Comparison of ENCODE assay signal across 8 cellular contexts in the genomic region with DNA sequence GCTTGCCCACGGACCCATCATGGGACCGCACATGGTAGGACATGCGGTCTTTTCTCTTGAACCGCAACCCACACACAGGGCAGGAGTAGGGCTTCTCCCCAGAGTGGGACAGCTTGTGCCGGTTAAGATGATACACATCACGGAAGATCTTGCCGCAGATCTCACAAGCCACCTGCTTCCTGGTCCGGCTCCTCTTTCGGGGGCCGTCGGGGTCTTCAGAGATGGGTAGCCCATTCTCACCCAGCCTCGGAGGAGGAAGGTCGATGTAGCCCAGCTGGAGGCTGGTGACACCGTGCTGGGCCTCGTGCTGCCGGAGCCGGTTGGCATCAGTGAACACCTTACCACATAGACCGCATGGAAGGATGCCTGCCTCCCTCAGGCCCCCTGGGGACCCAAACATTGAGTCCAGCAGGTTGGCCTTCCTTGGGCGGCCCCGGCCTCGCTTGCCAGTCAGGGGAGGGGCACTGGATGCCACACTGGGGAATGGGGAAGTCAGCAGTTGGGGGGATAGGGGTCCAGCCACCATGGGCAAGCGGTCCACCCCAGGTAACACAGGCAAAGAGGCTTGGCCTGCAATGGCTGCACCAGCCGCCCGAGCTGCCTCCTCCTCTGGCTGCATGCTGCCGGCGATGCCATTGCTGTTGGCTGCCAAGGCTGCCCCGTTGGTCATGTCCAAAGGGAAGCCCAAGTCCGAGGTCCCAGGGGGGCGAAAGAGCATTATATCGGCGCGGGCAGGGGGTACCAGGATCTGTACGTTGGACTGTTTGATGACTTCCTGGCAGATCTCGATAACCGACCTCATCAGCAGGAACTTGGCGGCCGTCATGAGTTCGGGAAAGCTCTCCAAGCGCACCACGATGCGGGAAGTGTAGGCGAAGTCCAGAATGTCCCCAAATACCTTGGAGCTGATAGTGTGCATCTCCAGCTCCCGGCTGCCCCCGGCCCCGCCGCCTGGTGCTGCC. TPM values are rescaled to one million over a fixed set of nuclear protein-coding genes. Genes with fewer than 3 reads are reported as not detected.
A peak's percentile ranks its signal among the peaks of the same experiment; 100 is the strongest.
DNase-seq lines count a peak whose midpoint lies in the region; ATAC-seq, FAIRE-seq and TF ChIP-seq lines count a peak whose summit lies in the region.

No MANE protein-coding gene starts in this region.

- POLR2A ChIA-PET in OCI-LY7 (lab: Charles Lee) = no interaction called here

- H3K4me3 Mint-ChIP-seq in astrocyte (ENCODE audit: unreplicated experiment) = peak overlapping the region; percentile 80

- H3K27me3 ChIP-seq in astrocyte (ENCODE audit: insufficient read depth, low read length) (no peaks in the 10 kb centered on the region), iPS-18a (ENCODE audit: control insufficient read depth, insufficient read depth, low read length) (no peaks in the 10 kb centered on the region)

- peaks cover 10% of the 10 kb centered on the region; the same call in 1 of the 2 replicates for H4K20me1 ChIP-seq in OCI-LY7 (ENCODE audit: insufficient read depth, low read length)
- H4K20me1 ChIP-seq in astrocyte (ENCODE audit: insufficient read depth, low read length) = peaks cover 60% of the 10 kb centered on the region

- H3K27ac ChIP-seq in OCI-LY7 (ENCODE audit: low read depth, low read length, poor library complexity, severe bottlenecking) (peak overlapping the region; percentile 58), astrocyte (ENCODE audit: low read depth, low read length) (no peak overlapping the region), iPS-18a (ENCODE audit: low read length) (peak overlapping the region; percentile 62)

- H3K36me3 ChIP-seq in OCI-LY7 (ENCODE audit: insufficient read depth, low read length) (peaks cover 57% of the 10 kb centered on the region), astrocyte (ENCODE audit: insufficient read depth, low read length) (no peaks in the 10 kb centered on the region), iPS-18a (ENCODE audit: control insufficient read depth, low read depth, low read length) (peaks cover 26% of the 10 kb centered on the region)

- ATAC-seq in GM21717 (IDR thresholded peaks at IDR 0.05; ENCODE audit: unreplicated experiment) = no peak
- ATAC-seq in GM21360 (IDR thresholded peaks at IDR 0.05; ENCODE audit: unreplicated experiment) = no peak

- no peaks in the 10 kb centered on the region for H3K9me3 ChIP-seq in OCI-LY7 (ENCODE audit: low read length)
- H3K9me3 ChIP-seq in astrocyte (ENCODE audit: insufficient read depth, low read depth, low read length) = no peaks in the 10 kb centered on the region
- H3K9me3 ChIP-seq in iPS-18a (ENCODE audit: control insufficient read depth, low read depth, low read length) = no peaks in the 10 kb centered on the region

- H3K9ac ChIP-seq in astrocyte (ENCODE audit: low read length) = peak overlapping the region; percentile 28
- H3K9ac ChIP-seq in iPS-18a (ENCODE audit: low read length) = peak overlapping the region; percentile 87

- H3K4me1 Mint-ChIP-seq in astrocyte (ENCODE audit: low read depth, unreplicated experiment) = peaks cover 28% of the 10 kb centered on the region

- H3K79me2 ChIP-seq in OCI-LY7 (ENCODE audit: insufficient read depth, low read depth, low read length) (peaks cover 42% of the 10 kb centered on the region), astrocyte (ENCODE audit: insufficient read depth, low read length) (peaks cover 42% of the 10 kb centered on the region)

- CTCF ChIA-PET in OCI-LY7 (lab: Charles Lee; ENCODE audit: unreplicated experiment) = interaction anchor here (0.5 kb wide), 1 partner anchor 9 kb away, joined by 7 read pairs; no protein-coding TSS in a partner anchor

- no peaks in the 10 kb centered on the region for H3K27me3 Mint-ChIP-seq in astrocyte (ENCODE audit: low read depth, unreplicated experiment)

- DNase-seq in G401 (ENCODE audit: low spot score) (peak; percentile 41), OCI-LY7 (ENCODE audit: low spot score) (peak; percentile 65), astrocyte (ENCODE audit: low read depth) (peak; percentile 53), AG08395 (ENCODE audit: low spot score) (no peak)
- DNase-seq in stimulated activated CD4-positive, alpha-beta T cell treated with anti-CD3 and anti-CD28 coated beads, Interleukin-12 subunit alpha, Interleukin-12 subunit beta, amount 100 ng/mL, for 4 hours = peak; percentile 23

- intact Hi-C loops in OCI-LY7 (cut with micrococcal nuclease; ENCODE audit: unreplicated experiment) = loop anchor here (1.0 to 5.0 kb wide), 2 partner anchors 52 to 148 kb away; partner anchors contain the start of gene PIK3IP1

- BruUV-seq in OCI-LY7 (replicated peaks; lab: Mats Ljungman, UMichigan) = no TSS peak

- peak overlapping the region; percentile 47 for H3K27ac Mint-ChIP-seq in astrocyte (ENCODE audit: unreplicated experiment)

- peak overlapping the region; percentile 79 for H3K4me2 ChIP-seq in OCI-LY7 (ENCODE audit: low read length)
- H3K4me2 ChIP-seq in astrocyte (ENCODE audit: low read length) = peak overlapping the region; percentile 91

- TF ChIP-seq CTCF in OCI-LY7 (conservative IDR thresholded peaks at IDR 0.05; ENCODE audit: low read length) (no peak), astrocyte (IDR thresholded peaks at IDR 0.05; ENCODE audit: insufficient read depth, low read depth, low read length) (no peak)

- H3K36me3 Mint-ChIP-seq in astrocyte (ENCODE audit: low read depth, unreplicated experiment) = peaks cover 13% of the 10 kb centered on the region

- peaks cover 30% of the 10 kb centered on the region for H3K4me1 ChIP-seq in OCI-LY7 (ENCODE audit: insufficient read depth, low read length, poor library complexity, severe bottlenecking)
- peaks cover 41% of the 10 kb centered on the region for H3K4me1 ChIP-seq in astrocyte (ENCODE audit: insufficient read depth, low read length)
- H3K4me1 ChIP-seq in iPS-18a (ENCODE audit: control insufficient read depth, low read depth, low read length) = peaks cover 28% of the 10 kb centered on the region

- no peaks in the 10 kb centered on the region for H3K9me3 Mint-ChIP-seq in astrocyte (ENCODE audit: unreplicated experiment)

- H2AFZ ChIP-seq in OCI-LY7 (ENCODE audit: low read length) = no peak overlapping the region
- peak overlapping the region; percentile 44 for H2AFZ ChIP-seq in astrocyte (ENCODE audit: low read depth, low read length)

- FAIRE-seq in astrocyte (lab: Jason Lieb, UNC) = no peak

- H3K9me2 ChIP-seq in OCI-LY7 (ENCODE audit: insufficient read depth, low read length) = no peaks in the 10 kb centered on the region

- H3K4me3 ChIP-seq in OCI-LY7 (ENCODE audit: low read depth, low read length, poor library complexity, severe bottlenecking) (peak overlapping the region; percentile 84), astrocyte (ENCODE audit: insufficient read depth, low read depth, low read length) (peak overlapping the region; percentile 54), iPS-18a (ENCODE audit: low read length) (peak overlapping the region; percentile 72)

- in situ Hi-C loops in G401 (cut with HindIII; ENCODE audit: low sequenced_read_pairs) = no loop called here

RNA-seq across cellular contexts. Expression of gene PATZ1, which starts 1.5 kb away (rescaled TPM):
- 30.2 and 30.8 TPM in 2 replicates for total RNA-seq in G401 (2014; rRNA removed; shearing (Covaris generic))
- 47.7 and 53.4 TPM in 2 replicates for total RNA-seq in OCI-LY7 (2014; rRNA removed; shearing (Covaris generic))
- total RNA-seq in OCI-LY7 (2022) = 44.3 and 49.2 TPM in 2 replicates
- total RNA-seq in astrocyte = 20.1 and 24.0 TPM in 2 replicates

RNA-seq across cellular contexts. Expression of gene PIK3IP1, which starts 52.4 kb away (rescaled TPM):
- total RNA-seq in G401 (2014; rRNA removed; shearing (Covaris generic)) = 9.3 and 12.5 TPM in 2 replicates
- 15.9 and 20.4 TPM in 2 replicates for total RNA-seq in OCI-LY7 (2014; rRNA removed; shearing (Covaris generic))
- total RNA-seq in OCI-LY7 (2022) (17.0 and 17.1 TPM in 2 replicates), astrocyte (21.4 and 22.3 TPM in 2 replicates)

RNA-seq across cellular contexts. Expression of gene DRG1, which starts 54.8 kb away (rescaled TPM):
- total RNA-seq in G401 (2014; rRNA removed; shearing (Covaris generic)) = 31.8 and 69.1 TPM in 2 replicates
- total RNA-seq in OCI-LY7 (2014; rRNA removed; shearing (Covaris generic)) = 59.4 and 62.4 TPM in 2 replicates
- total RNA-seq in OCI-LY7 (2022) (87.0 and 89.4 TPM in 2 replicates), astrocyte (56.7 and 59.6 TPM in 2 replicates)
